ENCODE assay signal across 8 cellular contexts in the genomic region with DNA sequence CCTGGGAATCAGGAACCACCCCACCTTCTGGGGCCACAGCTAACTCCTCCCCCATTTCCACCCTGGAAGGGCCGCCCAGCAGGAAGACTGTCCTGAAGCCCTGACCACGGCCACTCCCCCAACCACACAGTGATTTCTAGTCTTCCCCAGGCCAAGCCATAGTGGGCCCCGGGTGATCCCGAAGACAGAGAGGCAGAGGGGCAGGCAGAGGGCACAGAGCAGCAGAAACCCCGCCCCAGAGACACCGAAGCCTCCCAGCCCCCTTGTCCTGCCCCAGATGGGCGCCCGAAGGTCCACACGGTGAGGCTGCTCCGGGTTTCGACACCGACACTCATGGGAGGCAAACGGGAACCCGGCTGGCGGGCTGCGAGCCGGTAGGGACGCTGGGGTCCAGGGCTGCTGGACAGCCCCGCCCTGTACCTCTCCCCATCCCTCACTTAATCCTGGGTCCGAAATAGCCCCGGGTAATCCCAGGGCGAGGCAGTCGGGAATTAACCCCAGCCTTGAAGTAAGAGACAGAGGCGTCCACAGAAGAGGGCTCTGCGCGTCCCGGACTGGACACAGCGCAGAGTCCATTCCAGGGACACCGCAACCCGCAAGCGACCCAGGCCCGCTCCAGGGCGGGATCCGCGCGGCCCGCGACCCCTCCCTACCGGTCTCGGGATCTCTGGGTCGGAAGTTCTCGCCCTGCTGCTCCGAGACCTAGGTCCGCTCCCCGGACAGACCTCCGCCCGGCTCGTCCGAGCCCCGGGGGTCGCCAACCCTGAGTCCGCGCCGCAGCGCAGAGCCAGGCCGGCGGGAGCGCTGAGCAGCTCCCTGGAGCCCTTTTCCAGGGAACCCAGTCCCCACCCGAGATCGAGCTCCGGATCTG.
DNase-seq lines count a peak whose midpoint lies in the region; ATAC-seq and TF ChIP-seq lines count a peak whose summit lies in the region.

No MANE protein-coding gene starts in this region.

- 4% methylated on average over 61 of the region's 61 CpGs for WGBS in smooth muscle cell (ENCODE audit: low lambda C conversion rate)

- peak overlapping the region; percentile 82 for H3K4me2 ChIP-seq in smooth muscle cell

- H3K27me3 ChIP-seq in HUES6 (ENCODE audit: control insufficient read depth, insufficient read depth, low read length) (peaks cover 35% of the 10 kb centered on the region), smooth muscle cell (ENCODE audit: low read depth) (peaks cover 3% of the 10 kb centered on the region)

- H3K4me3 ChIP-seq in HUES6 (ENCODE audit: low read depth, low read length): peak overlapping the region; percentile 74
- peak overlapping the region; percentile 44 for H3K4me3 ChIP-seq in smooth muscle cell

- H4K20me1 ChIP-seq in smooth muscle cell (ENCODE audit: low read depth): no peaks in the 10 kb centered on the region

- H3K27ac ChIP-seq in HUES6 (ENCODE audit: low read depth, low read length) (no peak overlapping the region), smooth muscle cell (ENCODE audit: low read depth) (peak overlapping the region; percentile 84)

- H3K4me3 Mint-ChIP-seq in activated naive CD8-positive, alpha-beta T cell: peak overlapping the region; percentile 74
- peak overlapping the region; percentile 66 to 78 (median 77) for H3K4me3 Mint-ChIP-seq in immature natural killer cell

- no peak for TF ChIP-seq CTCF in smooth muscle cell (IDR thresholded peaks at IDR 0.05; ENCODE audit: borderline replicate concordance, insufficient read depth, poor library complexity, severe bottlenecking)

- ATAC-seq in HG03097 (IDR thresholded peaks at IDR 0.05; ENCODE audit: low FRiP score, unreplicated experiment): no peak

- peaks cover 11% of the 10 kb centered on the region for H3K4me1 Mint-ChIP-seq in activated naive CD8-positive, alpha-beta T cell (ENCODE audit: low read depth)
- H3K4me1 Mint-ChIP-seq in immature natural killer cell: peaks cover 13 to 20% of the 10 kb centered on the region in 2 donors

- peak overlapping the region; percentile 6 for H2AFZ ChIP-seq in smooth muscle cell (ENCODE audit: low read depth)

- no peaks in the 10 kb centered on the region for H3K79me2 ChIP-seq in smooth muscle cell (ENCODE audit: low read depth)

- H3K36me3 Mint-ChIP-seq in activated naive CD8-positive, alpha-beta T cell: peaks cover 14% of the 10 kb centered on the region
- peaks cover 10 to 16% (median 13%) of the 10 kb centered on the region in 3 donors for H3K36me3 Mint-ChIP-seq in immature natural killer cell

- peaks cover 14% of the 10 kb centered on the region for H3K9me3 Mint-ChIP-seq in activated naive CD8-positive, alpha-beta T cell (ENCODE audit: low read depth)
- H3K9me3 Mint-ChIP-seq in immature natural killer cell: peaks cover 9 to 21% (median 18%) of the 10 kb centered on the region in 6 donors

- H3K36me3 ChIP-seq in HUES6 (ENCODE audit: control insufficient read depth, insufficient read depth, low read length) (no peaks in the 10 kb centered on the region), smooth muscle cell (ENCODE audit: low read depth) (no peaks in the 10 kb centered on the region)

- H3K27ac Mint-ChIP-seq in activated naive CD8-positive, alpha-beta T cell: no peak overlapping the region
- no peak overlapping the region for H3K27ac Mint-ChIP-seq in immature natural killer cell

- H3K4me1 ChIP-seq in HUES6 (ENCODE audit: control insufficient read depth, insufficient read depth, low read length) (peaks cover 21% of the 10 kb centered on the region), smooth muscle cell (ENCODE audit: low read depth) (peaks cover 11% of the 10 kb centered on the region)

- peaks cover 5% of the 10 kb centered on the region for H3F3A ChIP-seq in smooth muscle cell (ENCODE audit: low read depth)

- H3K9me3 ChIP-seq in HUES6 (ENCODE audit: control insufficient read depth, insufficient read depth, low read depth, low read length) (peaks cover 15% of the 10 kb centered on the region), smooth muscle cell (replicated peaks; ENCODE audit: low read depth) (peaks cover 3% of the 10 kb centered on the region)

- H3K27me3 Mint-ChIP-seq in activated naive CD8-positive, alpha-beta T cell: peaks cover 29% of the 10 kb centered on the region
- H3K27me3 Mint-ChIP-seq in immature natural killer cell (ENCODE audit: low read depth in 3 of 3): peaks cover 21 to 34% (median 24%) of the 10 kb centered on the region in 3 donors

- DNase-seq in immature natural killer cell: no peak
- DNase-seq in smooth muscle cell (lab: John Stamatoyannopoulos, UW; ENCODE audit: unreplicated experiment): peak; percentile 73
- no peak for DNase-seq in mucosa of gallbladder (ENCODE audit: low spot score)
- no peak for DNase-seq in NCI-H2227 treated with DMSO at 0.1 percent for 48 hours (lab: John Stamatoyannopoulos, UW)
- no peak for DNase-seq in NK-92 treated with Interleukin-12 subunit alpha and Interleukin-12 subunit beta, amount 100 ng/mL, for 24 hours (lab: John Stamatoyannopoulos, UW)

- H3K9ac ChIP-seq in HUES6 (ENCODE audit: low read length) (peak overlapping the region; percentile 54), smooth muscle cell (ENCODE audit: low read depth) (no peak overlapping the region)
